ENCODE assay signal across 8 cellular contexts in genomic region chr1:40096977-40097782, GRCh38. TPM values are rescaled to one million over a fixed set of nuclear protein-coding genes. Genes with fewer than 3 reads are reported as not detected.
DNase-seq lines count a peak whose midpoint lies in the region; ATAC-seq, FAIRE-seq and TF ChIP-seq lines count a peak whose summit lies in the region.

PPT1 (minus strand) TSS chr1:40097252; CDS start chr1:40097238, 14 bp downstream.

- H3K36me3 ChIP-seq in kidney (ENCODE audit: control insufficient read depth in 1 of 2, insufficient read depth in 2 of 2, low read length in 2 of 2): peaks cover under 1 to 4% of the 10 kb centered on the region in 2 donors

- FAIRE-seq in kidney (lab: Jason Lieb, UNC): no peak

- peak; percentile 92 for ATAC-seq in GM18498 (IDR thresholded peaks at IDR 0.05; ENCODE audit: unreplicated experiment)
- peak; percentile 62 for ATAC-seq in HG03060 (IDR thresholded peaks at IDR 0.05; ENCODE audit: low read depth, unreplicated experiment)
- ATAC-seq in central memory CD8-positive, alpha-beta T cell (replicated peaks; ENCODE audit: extremely low read depth, poor library complexity, severe bottlenecking): peak; percentile 86
- no peak for ATAC-seq in GM18511 (IDR thresholded peaks at IDR 0.05; ENCODE audit: unreplicated experiment)

- H3K4me1 Mint-ChIP-seq in central memory CD8-positive, alpha-beta T cell: peaks cover 34% of the 10 kb centered on the region

- H3K27me3 Mint-ChIP-seq in central memory CD8-positive, alpha-beta T cell: no peaks in the 10 kb centered on the region

- H3K36me3 Mint-ChIP-seq in central memory CD8-positive, alpha-beta T cell (ENCODE audit: insufficient read depth): peaks cover 8% of the 10 kb centered on the region

- peak within 1 kb of the TSS in 1 of 2 donors; percentile 59 for H3K27ac ChIP-seq in kidney (ENCODE audit: low read depth in 2 of 2, low read length in 2 of 2)

- H3K9me3 Mint-ChIP-seq in central memory CD8-positive, alpha-beta T cell: no peaks in the 10 kb centered on the region

- H3K27ac Mint-ChIP-seq in central memory CD8-positive, alpha-beta T cell (ENCODE audit: low read depth): peak within 1 kb of the TSS; percentile 95

- H3K4me3 ChIP-seq in kidney (ENCODE audit: low read length in 2 of 2): peak within 1 kb of the TSS; percentile 89 to 92

- DNase-seq in NCI-H2227 (lab: John Stamatoyannopoulos, UW; ENCODE audit: unreplicated experiment) (peak; percentile 93), kidney (peak; percentile 92)
- DNase-seq in activated CD4-positive, CD25-positive, alpha-beta regulatory T cell treated with anti-CD3 and anti-CD28 coated beads, Interleukin-2, amount 50 U/mL, for 72 hours: peak; percentile 83
- DNase-seq in central memory CD8-positive, alpha-beta T cell (ENCODE audit: low spot score in 2 of 2): peak; percentile 60 to 76
- DNase-seq in stimulated activated CD4-positive, alpha-beta T cell treated with anti-CD3 and anti-CD28 coated beads, Interleukin-15, amount 100 ng/mL, for 1 hour (ENCODE audit: low read depth in 1 of 2, low spot score in 1 of 2): peak; percentile 54 to 63

- peaks cover 4 to 5% of the 10 kb centered on the region in 2 donors for H3K4me1 ChIP-seq in kidney (ENCODE audit: control insufficient read depth in 1 of 2, insufficient read depth in 1 of 2, low read depth in 1 of 2, low read length in 2 of 2)

- intact Hi-C loops in kidney (cut with DNase I): no loop called here

- no peak for TF ChIP-seq CTCF in kidney (IDR thresholded peaks at IDR 0.05; ENCODE audit: borderline replicate concordance, extremely low read depth, insufficient read depth)

- peak within 1 kb of the TSS; percentile 89 for H3K4me3 Mint-ChIP-seq in central memory CD8-positive, alpha-beta T cell

- no peaks in the 10 kb centered on the region for H3K9me3 ChIP-seq in kidney (ENCODE audit: control insufficient read depth in 1 of 2, low read length in 2 of 2)

- H3K9ac ChIP-seq in kidney (ENCODE audit: low read length in 2 of 2): peak within 1 kb of the TSS; percentile 66 to 78

RNA-seq across cellular contexts. Expression of gene PPT1, which starts in this region (rescaled TPM):
- total RNA-seq in kidney: 95.5 TPM
- 110 TPM for polyA plus RNA-seq in kidney (ENCODE audit: insufficient read depth, low read depth, low replicate concordance)
